ENCODE assay signal across 8 cellular contexts in the genomic region with DNA sequence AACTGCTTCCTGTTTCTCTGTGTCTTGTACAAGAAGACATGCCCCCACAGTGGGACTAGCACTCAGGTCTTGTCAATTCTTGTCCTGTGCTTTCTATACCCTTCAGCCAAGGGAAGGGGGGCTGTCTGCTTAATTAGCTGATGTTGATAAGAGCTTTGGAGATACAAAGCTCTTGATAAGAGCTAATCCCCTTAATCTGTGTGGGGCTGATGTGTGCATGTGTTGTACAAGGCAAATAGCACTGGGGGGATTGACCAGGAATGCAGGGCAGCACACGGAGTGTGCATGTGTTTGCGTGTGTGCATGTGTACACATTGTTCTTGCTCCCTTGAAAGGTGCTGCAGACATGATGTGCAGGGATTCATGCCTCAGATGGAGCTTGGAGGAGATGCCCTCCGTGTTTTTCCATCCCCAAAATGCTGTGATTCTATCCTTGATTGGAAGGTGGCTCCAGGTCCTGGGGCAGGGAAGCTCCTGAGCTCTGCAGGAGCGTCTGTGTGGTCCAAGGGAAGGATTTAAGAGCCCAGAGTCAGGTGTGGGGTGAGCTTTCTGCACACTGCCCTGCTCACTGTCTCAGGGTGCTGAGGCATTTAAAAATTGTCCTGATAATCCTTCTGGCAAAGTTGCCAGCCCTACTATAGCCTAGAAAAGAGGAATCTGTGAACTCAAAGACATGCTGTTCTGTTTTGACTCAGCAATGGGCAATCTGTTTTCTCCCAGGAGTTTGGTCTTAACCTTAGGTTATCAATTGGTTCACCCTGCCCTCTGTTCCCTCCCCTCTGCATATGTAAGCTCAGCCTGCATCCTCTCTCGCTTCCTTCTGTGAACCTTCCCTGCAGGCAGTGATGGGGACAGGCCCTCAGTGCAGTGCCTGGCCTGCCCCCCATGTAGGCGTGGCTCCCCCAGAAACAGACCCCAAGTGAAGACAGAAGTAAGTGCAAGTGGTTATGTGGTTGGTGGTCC.
DNase-seq lines count a peak whose midpoint lies in the region; ATAC-seq and TF ChIP-seq lines count a peak whose summit lies in the region.

No MANE protein-coding gene starts in this region.

- ATAC-seq in GM18505 (IDR thresholded peaks at IDR 0.05; ENCODE audit: unreplicated experiment) = peak; percentile 44
- ATAC-seq in GM19463 (IDR thresholded peaks at IDR 0.05; ENCODE audit: unreplicated experiment) = peak; percentile 53
- peak; percentile 17 for ATAC-seq in HG03025 (IDR thresholded peaks at IDR 0.05; ENCODE audit: low FRiP score, unreplicated experiment)
- no peak for ATAC-seq in esophagus mucosa

- H3K27me3 Mint-ChIP-seq in brain = peaks cover 9% of the 10 kb centered on the region

- peaks cover 8% of the 10 kb centered on the region for H3K36me3 Mint-ChIP-seq in brain

- TF ChIP-seq POLR2A in GM18505 (IDR thresholded peaks at IDR 0.05; ENCODE audit: borderline replicate concordance, extremely low read depth, insufficient read depth, insufficient read length) = no peak

- no peak for DNase-seq in effector CD4-positive, alpha-beta T cell
- no peak for DNase-seq in iPS-NIHi11 (ENCODE audit: low spot score)
- DNase-seq in COLO829 (ENCODE audit: low spot score) = no peak

- no peak overlapping the region for H3K4me3 Mint-ChIP-seq in brain

- H3K27ac Mint-ChIP-seq in brain = peak overlapping the region in 3 of 5 experiments; percentile 57 to 84 (median 79)

- no peak for TF ChIP-seq CTCF in brain (conservative IDR thresholded peaks at IDR 0.05)

- peaks cover 56% of the 10 kb centered on the region for H3K4me1 Mint-ChIP-seq in brain

- H3K9me3 Mint-ChIP-seq in brain = peaks cover 15 to 21% (median 19%) of the 10 kb centered on the region in 5 experiments
